8 cellular contexts compared by ENCODE assay signal in genomic region chr6:143400258-143401059, GRCh38. TPM values are rescaled to one million over a fixed set of nuclear protein-coding genes. Genes with fewer than 3 reads are reported as not detected.
DNase-seq lines count a peak whose midpoint lies in the region; ATAC-seq and TF ChIP-seq lines count a peak whose summit lies in the region.

No MANE protein-coding gene starts in this region.

- intact Hi-C loops in right lobe of liver (cut with DNase I): no loop called here

- peak overlapping the region; percentile 68 for H3K27ac Mint-ChIP-seq in T-helper 17 cell

- no peak overlapping the region for H3K4me3 ChIP-seq in right lobe of liver

- H3K4me1 Mint-ChIP-seq in T-helper 17 cell: peaks cover 22% of the 10 kb centered on the region

- TF ChIP-seq POLR2A in right lobe of liver (IDR thresholded peaks at IDR 0.05): no peak

- 54% methylated on average over 6 of the region's 6 CpGs for WGBS in right lobe of liver (ENCODE audit: insufficient coverage, low coverage, low lambda C conversion rate, missing lambda C conversion rate)

- no peak overlapping the region for H3K4me3 Mint-ChIP-seq in T-helper 17 cell

- H3K36me3 ChIP-seq in right lobe of liver: no peaks in the 10 kb centered on the region

- DNase-seq in COLO668 (lab: John Stamatoyannopoulos, UW; ENCODE audit: unreplicated experiment) (peak; percentile 12), T-helper 17 cell (no peak), right lobe of liver (no peak), hepatic stellate cell (ENCODE audit: low spot score) (no peak), amygdala (lab: John Stamatoyannopoulos, UW) (no peak)
- DNase-seq in stimulated activated CD8-positive, alpha-beta memory T cell treated with anti-CD3 and anti-CD28 coated beads, Interleukin-4, amount 100 ng/mL, for 48 hours: no peak
- no peak for DNase-seq in stimulated activated CD4-positive, alpha-beta T cell treated with anti-CD3 and anti-CD28 coated beads, Interleukin-12 subunit alpha, Interleukin-12 subunit beta, amount 100 ng/mL, for 4 hours

- no peak for TF ChIP-seq CTCF in right lobe of liver (IDR thresholded peaks at IDR 0.05)

- ATAC-seq in HG03095 (IDR thresholded peaks at IDR 0.05; ENCODE audit: unreplicated experiment) (peak; percentile 56), T-helper 17 cell (peak; percentile 89), right lobe of liver (peak in 3 of 4 donors; percentile 13 to 24 (median 19))

- H3K4me1 ChIP-seq in right lobe of liver: peaks cover 0 to 22% (median 10%) of the 10 kb centered on the region in 4 donors

- H3K36me3 Mint-ChIP-seq in T-helper 17 cell (ENCODE audit: low read depth): no peaks in the 10 kb centered on the region

- H3K27me3 ChIP-seq in right lobe of liver: no peaks in the 10 kb centered on the region

- H3K27me3 Mint-ChIP-seq in T-helper 17 cell: no peaks in the 10 kb centered on the region

- no peak overlapping the region for H3K27ac ChIP-seq in right lobe of liver

- H3K9me3 ChIP-seq in T-helper 17 cell (ENCODE audit: control insufficient read depth, low read length, poor library complexity, severe bottlenecking) (no peaks in the 10 kb centered on the region), right lobe of liver (no peaks in the 10 kb centered on the region)

RNA-seq across cellular contexts. Expression of gene ADAT2, which starts 50.0 kb away (rescaled TPM):
- total RNA-seq in T-helper 17 cell (10 to 100 TPM; 19.1 to 19.8 TPM), right lobe of liver (1 to 10 TPM; 3.6 to 5.2 (median 4.2) TPM)

RNA-seq across cellular contexts. Expression of gene PEX3, which starts 50.1 kb away (rescaled TPM):
- total RNA-seq in T-helper 17 cell (10 to 100 TPM in 1 of 2 donors, 1 to 10 TPM in 1; 8.2 to 10.2 TPM), right lobe of liver (10 to 100 TPM; 16.0 to 23.6 (median 18.7) TPM)

Comparison
In these comparisons a context has a peak if more than half of its experiments do, and no peak if none do; other contexts are left out.
1. ATAC-seq: peak in every context shown above with its lines; median percentile 89 in T-helper 17 cell; 56 in HG03095; 19 in right lobe of liver.